ENCODE assay signal across 1 cellular context in the genomic region with DNA sequence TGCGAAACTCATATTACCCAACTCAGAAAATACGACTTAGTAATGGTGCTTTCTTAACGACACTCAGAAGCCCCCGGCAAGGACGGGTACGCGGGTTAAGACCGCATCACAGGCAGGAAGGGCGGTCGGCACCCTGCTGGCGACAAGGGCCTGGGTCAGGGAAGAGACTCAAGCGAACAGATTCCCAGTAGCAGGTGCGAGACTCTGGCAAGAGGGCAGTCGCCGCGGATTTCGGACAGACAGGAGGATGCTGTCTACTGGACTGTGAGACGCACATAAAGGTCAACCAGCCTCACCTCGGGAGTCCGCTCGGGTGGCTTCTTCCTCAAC.
TF ChIP-seq lines count a peak whose summit lies in the region.

No MANE protein-coding gene starts in this region.

TF ChIP-seq in HEK293, 187 proteins besides CTCF, POLR2A, EP300 and RAD21 (continued from another document and continues in another):
- TF ChIP-seq, protein P1, sequence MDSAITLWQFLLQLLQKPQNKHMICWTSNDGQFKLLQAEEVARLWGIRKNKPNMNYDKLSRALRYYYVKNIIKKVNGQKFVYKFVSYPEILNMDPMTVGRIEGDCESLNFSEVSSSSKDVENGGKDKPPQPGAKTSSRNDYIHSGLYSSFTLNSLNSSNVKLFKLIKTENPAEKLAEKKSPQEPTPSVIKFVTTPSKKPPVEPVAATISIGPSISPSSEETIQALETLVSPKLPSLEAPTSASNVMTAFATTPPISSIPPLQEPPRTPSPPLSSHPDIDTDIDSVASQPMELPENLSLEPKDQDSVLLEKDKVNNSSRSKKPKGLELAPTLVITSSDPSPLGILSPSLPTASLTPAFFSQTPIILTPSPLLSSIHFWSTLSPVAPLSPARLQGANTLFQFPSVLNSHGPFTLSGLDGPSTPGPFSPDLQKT (IDR thresholded peaks at IDR 0.05; ENCODE audit: borderline replicate concordance, low read depth, low read length), result no peak
- no peak for TF ChIP-seq ZNF549 (tag by site-specific recombination; IDR thresholded peaks at IDR 0.05)
- no peak for TF ChIP-seq ZFP41 (tag by site-specific recombination; IDR thresholded peaks at IDR 0.05; ENCODE audit: borderline replicate concordance)
- TF ChIP-seq ZNF621 (tag by site-specific recombination; IDR thresholded peaks at IDR 0.05), result no peak
- no peak for TF ChIP-seq TSHZ1 (tag by site-specific recombination; IDR thresholded peaks at IDR 0.05; ENCODE audit: borderline replicate concordance)
- TF ChIP-seq ZNF350 (tag by site-specific recombination; IDR thresholded peaks at IDR 0.05), result no peak
- TF ChIP-seq, protein P2, sequence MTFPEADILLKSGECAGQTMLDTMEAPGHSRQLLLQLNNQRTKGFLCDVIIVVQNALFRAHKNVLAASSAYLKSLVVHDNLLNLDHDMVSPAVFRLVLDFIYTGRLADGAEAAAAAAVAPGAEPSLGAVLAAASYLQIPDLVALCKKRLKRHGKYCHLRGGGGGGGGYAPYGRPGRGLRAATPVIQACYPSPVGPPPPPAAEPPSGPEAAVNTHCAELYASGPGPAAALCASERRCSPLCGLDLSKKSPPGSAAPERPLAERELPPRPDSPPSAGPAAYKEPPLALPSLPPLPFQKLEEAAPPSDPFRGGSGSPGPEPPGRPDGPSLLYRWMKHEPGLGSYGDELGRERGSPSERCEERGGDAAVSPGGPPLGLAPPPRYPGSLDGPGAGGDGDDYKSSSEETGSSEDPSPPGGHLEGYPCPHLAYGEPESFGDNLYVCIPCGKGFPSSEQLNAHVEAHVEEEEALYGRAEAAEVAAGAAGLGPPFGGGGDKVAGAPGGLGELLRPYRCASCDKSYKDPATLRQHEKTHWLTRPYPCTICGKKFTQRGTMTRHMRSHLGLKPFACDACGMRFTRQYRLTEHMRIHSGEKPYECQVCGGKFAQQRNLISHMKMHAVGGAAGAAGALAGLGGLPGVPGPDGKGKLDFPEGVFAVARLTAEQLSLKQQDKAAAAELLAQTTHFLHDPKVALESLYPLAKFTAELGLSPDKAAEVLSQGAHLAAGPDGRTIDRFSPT (tag by site-specific recombination; IDR thresholded peaks at IDR 0.05), result 0 out of 2 replicates have a peak, but pooled peaks have one; percentile 17
- TF ChIP-seq ZNF221 (tag by site-specific recombination; IDR thresholded peaks at IDR 0.05; ENCODE audit: borderline replicate concordance), result no peak
- no peak for TF ChIP-seq ZNF580 (tag by site-specific recombination; IDR thresholded peaks at IDR 0.05)
- TF ChIP-seq ZNF280C (tag by site-specific recombination; IDR thresholded peaks at IDR 0.05), result no peak
- no peak for TF ChIP-seq ZEB2 (tag by site-specific recombination; IDR thresholded peaks at IDR 0.05)
- 0 out of 2 replicates have a peak, but pooled peaks have one; percentile 48 for TF ChIP-seq REPIN1 (tag by site-specific recombination; IDR thresholded peaks at IDR 0.05; ENCODE audit: low read depth)
- TF ChIP-seq ZNF37A (tag by site-specific recombination; IDR thresholded peaks at IDR 0.05), result no peak
- no peak for TF ChIP-seq PRDM1 (tag by site-specific recombination; IDR thresholded peaks at IDR 0.05)
- no peak for TF ChIP-seq ZNF16 (tag by site-specific recombination; IDR thresholded peaks at IDR 0.05; ENCODE audit: low read depth)
- peak; percentile 25; the same call in 1 of the 2 replicates for TF ChIP-seq ZBTB17 (tag by site-specific recombination; IDR thresholded peaks at IDR 0.05)
- no peak for TF ChIP-seq ZNF792 (tag by site-specific recombination; IDR thresholded peaks at IDR 0.05)
- no peak for TF ChIP-seq ZNF132 (tag by site-specific recombination; IDR thresholded peaks at IDR 0.05; ENCODE audit: borderline replicate concordance)
- no peak for TF ChIP-seq ZNF830 (tag by site-specific recombination; IDR thresholded peaks at IDR 0.05; ENCODE audit: low read depth)
- TF ChIP-seq ZNF146 (tag by site-specific recombination; IDR thresholded peaks at IDR 0.05), result no peak
- no peak for TF ChIP-seq ZNF670 (tag by site-specific recombination; IDR thresholded peaks at IDR 0.05; ENCODE audit: low read depth)
- no peak for TF ChIP-seq ZNF341 (tag by site-specific recombination; IDR thresholded peaks at IDR 0.05; ENCODE audit: low read depth)
- TF ChIP-seq ZNF114 (tag by site-specific recombination; IDR thresholded peaks at IDR 0.05), result no peak
- TF ChIP-seq, protein P3, sequence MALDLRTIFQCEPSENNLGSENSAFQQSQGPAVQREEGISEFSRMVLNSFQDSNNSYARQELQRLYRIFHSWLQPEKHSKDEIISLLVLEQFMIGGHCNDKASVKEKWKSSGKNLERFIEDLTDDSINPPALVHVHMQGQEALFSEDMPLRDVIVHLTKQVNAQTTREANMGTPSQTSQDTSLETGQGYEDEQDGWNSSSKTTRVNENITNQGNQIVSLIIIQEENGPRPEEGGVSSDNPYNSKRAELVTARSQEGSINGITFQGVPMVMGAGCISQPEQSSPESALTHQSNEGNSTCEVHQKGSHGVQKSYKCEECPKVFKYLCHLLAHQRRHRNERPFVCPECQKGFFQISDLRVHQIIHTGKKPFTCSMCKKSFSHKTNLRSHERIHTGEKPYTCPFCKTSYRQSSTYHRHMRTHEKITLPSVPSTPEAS (tag by site-specific recombination; IDR thresholded peaks at IDR 0.05), result no peak
- TF ChIP-seq ZIC2 (tag by site-specific recombination; IDR thresholded peaks at IDR 0.05), result peak; percentile 27; the same call in 1 of the 2 replicates
- TF ChIP-seq ZNF248 (tag by site-specific recombination; IDR thresholded peaks at IDR 0.05), result no peak
- TF ChIP-seq ATF2 (tag by site-specific recombination; IDR thresholded peaks at IDR 0.05; ENCODE audit: low read depth), result no peak
- TF ChIP-seq ZNF148 (tag by site-specific recombination; IDR thresholded peaks at IDR 0.05; ENCODE audit: borderline replicate concordance), result no peak
- TF ChIP-seq ZNF654 (tag by site-specific recombination; IDR thresholded peaks at IDR 0.05; ENCODE audit: low read depth), result no peak
- TF ChIP-seq KLF1 (tag by site-specific recombination; IDR thresholded peaks at IDR 0.05), result no peak
- TF ChIP-seq PRDM6 (tag by site-specific recombination; IDR thresholded peaks at IDR 0.05), result no peak
- TF ChIP-seq, protein P4, sequence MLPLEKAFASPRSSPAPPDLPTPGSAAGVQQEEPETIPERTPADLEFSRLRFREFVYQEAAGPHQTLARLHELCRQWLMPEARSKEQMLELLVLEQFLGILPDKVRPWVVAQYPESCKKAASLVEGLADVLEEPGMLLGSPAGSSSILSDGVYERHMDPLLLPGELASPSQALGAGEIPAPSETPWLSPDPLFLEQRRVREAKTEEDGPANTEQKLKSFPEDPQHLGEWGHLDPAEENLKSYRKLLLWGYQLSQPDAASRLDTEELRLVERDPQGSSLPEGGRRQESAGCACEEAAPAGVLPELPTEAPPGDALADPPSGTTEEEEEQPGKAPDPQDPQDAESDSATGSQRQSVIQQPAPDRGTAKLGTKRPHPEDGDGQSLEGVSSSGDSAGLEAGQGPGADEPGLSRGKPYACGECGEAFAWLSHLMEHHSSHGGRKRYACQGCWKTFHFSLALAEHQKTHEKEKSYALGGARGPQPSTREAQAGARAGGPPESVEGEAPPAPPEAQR (tag by site-specific recombination; IDR thresholded peaks at IDR 0.05), result no peak
- TF ChIP-seq PATZ1 (tag by site-specific recombination; IDR thresholded peaks at IDR 0.05), result no peak
- no peak for TF ChIP-seq ZNF585B (tag by site-specific recombination; IDR thresholded peaks at IDR 0.05)
- peak; percentile 26; the same call in 1 of the 2 replicates for TF ChIP-seq ZNF660 (tag by site-specific recombination; IDR thresholded peaks at IDR 0.05)
- TF ChIP-seq ZNF366 (tag by site-specific recombination; conservative IDR thresholded peaks at IDR 0.05), result no peak
